Comparison of ENCODE assay signal across 7 cellular contexts in genomic region chr19:7529246-7529600, GRCh38.
"Had no signal": no experiment of that assay in that cellular context is flagged by ENCODE, and none has a peak within 500 bp of the region (broad histone marks: within the 10 kb centered on the region; RNA-seq: fewer than 3 reads in every experiment).

No MANE protein-coding gene starts in this region.

- H3K27ac Mint-ChIP-seq: HFFc6, IgD-negative memory B cell had no signal

- H3K4me3 ChIP-seq: GM23248 had no signal

- H2AFZ ChIP-seq: GM23248 had no signal

- H3K9ac ChIP-seq: GM23248 had no signal

- H3K27ac ChIP-seq: GM23248 had no signal

- H3K27me3 Mint-ChIP-seq: IgD-negative memory B cell had no signal

- DNase-seq: GM23248, GOT3, H9, HCEC 1CT, HFFc6, KBM-7 had no signal

- H3K9me3 Mint-ChIP-seq: H9, HFFc6, IgD-negative memory B cell had no signal

- H3K4me3 Mint-ChIP-seq: H9, HFFc6 had no signal
